ENCODE assay signal across 11 cellular contexts in genomic region chr11:105100206-105100605, GRCh38. TPM values are rescaled to one million over a fixed set of nuclear protein-coding genes. Genes with fewer than 3 reads are reported as not detected.
DNase-seq lines count a peak whose midpoint lies in the region; ATAC-seq, FAIRE-seq and TF ChIP-seq lines count a peak whose summit lies in the region.
"Had no signal": no experiment of that assay in that cellular context is flagged by ENCODE, and none has a peak within 500 bp of the region (broad histone marks: within the 10 kb centered on the region; RNA-seq: fewer than 3 reads in every experiment).

No MANE protein-coding gene starts in this region.

- no peaks in the 10 kb centered on the region for H3K9me3 ChIP-seq in kidney (ENCODE audit: control insufficient read depth in 1 of 2, low read length in 2 of 2)

- H3K36me3 ChIP-seq in kidney (ENCODE audit: control insufficient read depth in 1 of 2, insufficient read depth in 2 of 2, low read length in 2 of 2): no peaks in the 10 kb centered on the region

- H3K4me1 Mint-ChIP-seq in activated naive CD4-positive, alpha-beta T cell treated with anti-CD3 and anti-CD28 coated beads, Interleukin-2, amount 10 ng/mL, durations not matched to agents 7 days and 5 days: peaks cover 52% of the 10 kb centered on the region

- no peak overlapping the region for H3K9ac ChIP-seq in kidney (ENCODE audit: low read length in 2 of 2)

- H3K4me3 Mint-ChIP-seq in activated naive CD4-positive, alpha-beta T cell treated with anti-CD3 and anti-CD28 coated beads, Interleukin-2, amount 10 ng/mL, durations not matched to agents 7 days and 5 days: peak overlapping the region; percentile 86
- H3K4me3 Mint-ChIP-seq: activated B cell treated with CpG ODN at 0.5 μM for 24 hours had no signal

- no peak overlapping the region for H3K4me3 ChIP-seq in kidney (ENCODE audit: low read length in 2 of 2)

- peaks cover 13% of the 10 kb centered on the region for H3K9me3 Mint-ChIP-seq in activated naive CD4-positive, alpha-beta T cell treated with anti-CD3 and anti-CD28 coated beads, Interleukin-2, amount 10 ng/mL, durations not matched to agents 7 days and 5 days

- H3K4me1 ChIP-seq in kidney (ENCODE audit: control insufficient read depth in 1 of 2, insufficient read depth in 1 of 2, low read depth in 1 of 2, low read length in 2 of 2): no peaks in the 10 kb centered on the region

- CTCF ChIA-PET in activated naive CD4-positive, alpha-beta T cell treated with anti-CD3 and anti-CD28 coated beads, Interleukin-2, amount 10 ng/mL, durations not matched to agents 7 days and 5 days (lab: Charles Lee): no interaction called here

- H3K27ac ChIP-seq in kidney (ENCODE audit: low read depth in 2 of 2, low read length in 2 of 2): no peak overlapping the region

- peak; percentile 60 for ATAC-seq in GM18868 (IDR thresholded peaks at IDR 0.05; ENCODE audit: unreplicated experiment)
- ATAC-seq: Panc1 had no signal

- no peaks in the 10 kb centered on the region for H3K27me3 Mint-ChIP-seq in activated naive CD4-positive, alpha-beta T cell treated with anti-CD3 and anti-CD28 coated beads, Interleukin-2, amount 10 ng/mL, durations not matched to agents 7 days and 5 days
- H3K27me3 Mint-ChIP-seq: activated B cell treated with CpG ODN at 0.5 μM for 24 hours had no signal

- H3K27ac Mint-ChIP-seq in activated naive CD4-positive, alpha-beta T cell treated with anti-CD3 and anti-CD28 coated beads, Interleukin-2, amount 10 ng/mL, durations not matched to agents 7 days and 5 days: peak overlapping the region; percentile 96
- H3K27ac Mint-ChIP-seq: activated B cell treated with CpG ODN at 0.5 μM for 24 hours had no signal

- FAIRE-seq in kidney (lab: Jason Lieb, UNC): no peak

- DNase-seq in M059J (ENCODE audit: low read depth) (peak; percentile 39), lung microvascular endothelial cell (ENCODE audit: low read depth in 2 of 2) (peak; percentile 52 to 86), kidney (no peak), Ammon's horn (ENCODE audit: low spot score) (no peak), occipital lobe (lab: John Stamatoyannopoulos, UW) (no peak)
- peak; percentile 39 for DNase-seq in activated naive CD4-positive, alpha-beta T cell treated with anti-CD3 and anti-CD28 coated beads, Interleukin-2, amount 10 ng/mL, durations not matched to agents 7 days and 5 days
- DNase-seq: activated B cell treated with CpG ODN at 0.5 μM for 24 hours, NCI-H1930 had no signal

- no peak for TF ChIP-seq CTCF in kidney (IDR thresholded peaks at IDR 0.05; ENCODE audit: borderline replicate concordance, extremely low read depth, insufficient read depth)

- intact Hi-C loops in kidney (cut with DNase I): no loop called here

- peaks cover 35% of the 10 kb centered on the region for H3K36me3 Mint-ChIP-seq in activated naive CD4-positive, alpha-beta T cell treated with anti-CD3 and anti-CD28 coated beads, Interleukin-2, amount 10 ng/mL, durations not matched to agents 7 days and 5 days

RNA-seq across cellular contexts. Expression of gene CARD18, which starts 39.4 kb away (rescaled TPM):
- not detected in 2 replicates for total RNA-seq in M059J (2014; rRNA removed; shearing (Covaris generic))
- total RNA-seq in lung microvascular endothelial cell (not detected in 2 replicates), kidney (not detected), occipital lobe (not detected)
- polyA plus RNA-seq in kidney (ENCODE audit: insufficient read depth, low read depth, low replicate concordance): not detected
- total RNA-seq: activated B cell treated with CpG ODN at 0.5 μM for 24 hours, G401 had no signal

RNA-seq across cellular contexts. Expression of gene CARD16, which starts 55.1 kb away (rescaled TPM):
- 18.9 and 23.4 TPM in 2 replicates for total RNA-seq in M059J (2014; rRNA removed; shearing (Covaris generic))
- total RNA-seq in lung microvascular endothelial cell (106 and 113 TPM in 2 replicates), kidney (16.2 TPM), occipital lobe (not detected)
- 24.4 TPM for polyA plus RNA-seq in kidney (ENCODE audit: insufficient read depth, low read depth, low replicate concordance)
- total RNA-seq: G401 had no signal

Comparison
In these comparisons a context has a peak if more than half of its experiments do, and no peak if none do; other contexts are left out.
1. DNase-seq: peak in M059J (single experiment), activated naive CD4-positive, alpha-beta T cell treated with anti-CD3 and anti-CD28 coated beads, Interleukin-2, amount 10 ng/mL, durations not matched to agents 7 days and 5 days (single experiment) and lung microvascular endothelial cell (2 of 2); none in kidney (single experiment), Ammon's horn (single experiment) and occipital lobe (single experiment).
2. RNA of gene CARD16, which starts 55.1 kb away (total RNA-seq): 106 to 113 TPM in lung microvascular endothelial cell, 18.9 to 23.4 TPM in M059J and 16.2 TPM in kidney (single experiment); not detected in occipital lobe (single experiment); every median in the first group is over 10 times any median in the second.